In genomic region chr16:14472357-14472756, GRCh38 we compare ENCODE assay signal across 27 cellular contexts.
"Had no signal": no experiment of that assay in that cellular context is flagged by ENCODE, and none has a peak within 500 bp of the region (broad histone marks: within the 10 kb centered on the region; RNA-seq: fewer than 3 reads in every experiment).

No MANE protein-coding gene starts in this region.

- H3K27ac ChIP-seq: neural progenitor cell, ovary, parathyroid adenoma, psoas muscle, skin epidermis, spleen, stomach, thoracic aorta, thyroid gland, tibial nerve, upper lobe of left lung, vagina had no signal

- H3K79me2 ChIP-seq: parathyroid adenoma had no signal

- H3K4me3 ChIP-seq: neural progenitor cell, ovary, psoas muscle, skin epidermis, smooth muscle cell, spleen, stomach, thoracic aorta, thyroid gland, tibial nerve, upper lobe of left lung, vagina had no signal

- H2AFZ ChIP-seq: neural progenitor cell, parathyroid adenoma had no signal

- H3K4me1 ChIP-seq: neural progenitor cell, psoas muscle, spleen, thyroid gland, tibial nerve, upper lobe of left lung had no signal

- FAIRE-seq: urothelium cell line had no signal

- H3K9ac ChIP-seq: neural progenitor cell, parathyroid adenoma had no signal

- H3K4me2 ChIP-seq: neural progenitor cell, smooth muscle cell had no signal

- H3K27me3 ChIP-seq: neural progenitor cell, ovary, spleen, stomach, thyroid gland, tibial nerve, upper lobe of left lung, vagina had no signal

- H3K36me3 ChIP-seq: neural progenitor cell, ovary, stomach, thoracic aorta, thyroid gland, upper lobe of left lung, vagina had no signal

- ATAC-seq: naive thymus-derived CD4-positive, alpha-beta T cell; natural killer cell; psoas muscle; right cardiac atrium; sciatic nerve; stimulated activated effector memory CD8-positive, alpha-beta T cell treated with anti-CD3 and anti-CD28 coated beads, Interleukin-12 subunit alpha, Interleukin-12 subunit beta, amount 100 ng/mL, for 72 hours; stimulated activated naive B cell treated with anti-CD40 and anti-IgM and Interleukin-4, amounts not matched to agents 10 μg/mL and 1 μg/mL and 100 μg/mL, for 72 hours had no signal

- H3K9me3 ChIP-seq: ovary, psoas muscle, spleen, stomach, thoracic aorta, thyroid gland, tibial nerve, upper lobe of left lung, vagina had no signal

- DNase-seq: naive thymus-derived CD4-positive, alpha-beta T cell; natural killer cell; ovary; posterior cingulate gyrus; psoas muscle; right cardiac atrium; spleen; stimulated activated CD4-positive, alpha-beta T cell treated with anti-CD3 and anti-CD28 coated beads, Interleukin-15, amount 100 ng/mL, for 24 hours; stimulated activated CD4-positive, alpha-beta T cell treated with anti-CD3 and anti-CD28 coated beads, Interleukin-2, amount 100 ng/mL, for 24 hours; stimulated activated CD4-positive, alpha-beta T cell treated with anti-CD3 and anti-CD28 coated beads, Interleukin-2, amount 100 ng/mL, for 48 hours; stimulated activated CD4-positive, alpha-beta T cell treated with anti-CD3 and anti-CD28 coated beads, Interleukin-4, amount 100 ng/mL, for 24 hours; stimulated activated naive B cell treated with anti-CD40 and anti-IgM and Interleukin-4, amounts not matched to agents 10 μg/mL and 1 μg/mL and 100 μg/mL, for 72 hours; stimulated activated naive CD4-positive, alpha-beta T cell treated with Interleukin-2 at 50 U/mL for 16 hours; stomach; thyroid gland; trophoblast cell; upper lobe of left lung had no signal
